Comparison of ENCODE assay signal across 1 cellular context in the genomic region with DNA sequence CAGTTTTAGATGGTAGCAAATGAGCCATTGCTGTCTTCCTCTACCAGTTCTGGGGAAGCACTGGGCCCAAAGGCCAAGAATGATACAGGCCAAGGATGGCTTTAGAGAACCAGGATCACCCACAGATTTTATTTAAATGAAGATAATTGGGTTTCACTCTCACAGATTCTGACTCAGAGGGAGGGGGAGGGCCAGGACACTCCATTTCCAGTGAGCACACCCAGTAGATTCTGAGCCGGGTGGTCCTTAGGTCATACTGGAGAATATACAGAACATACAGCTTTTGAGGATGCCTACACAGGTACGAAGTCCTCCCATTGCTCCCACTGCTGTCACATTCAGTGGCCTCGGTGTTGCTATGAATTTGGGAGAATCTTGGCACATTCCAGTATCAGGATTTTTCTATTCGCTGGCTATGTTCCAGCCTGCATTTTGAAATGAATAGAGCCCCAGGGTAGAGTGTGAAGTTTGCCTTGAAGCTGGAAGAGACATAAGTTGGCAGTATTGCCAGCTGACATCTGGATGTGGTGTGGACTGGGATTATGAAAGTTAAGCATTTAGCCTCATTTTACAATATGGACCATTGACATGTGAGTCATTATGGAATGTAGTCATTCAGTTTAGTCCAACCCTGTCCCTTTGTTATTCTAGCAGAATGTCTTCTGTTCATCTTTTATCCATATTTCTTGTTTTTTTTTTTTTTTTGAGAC.
TF ChIP-seq lines count a peak whose summit lies in the region.

No MANE protein-coding gene starts in this region.

TF ChIP-seq in HepG2, 621 proteins besides CTCF, POLR2A, EP300 and RAD21:
- TF ChIP-seq, protein P1, sequence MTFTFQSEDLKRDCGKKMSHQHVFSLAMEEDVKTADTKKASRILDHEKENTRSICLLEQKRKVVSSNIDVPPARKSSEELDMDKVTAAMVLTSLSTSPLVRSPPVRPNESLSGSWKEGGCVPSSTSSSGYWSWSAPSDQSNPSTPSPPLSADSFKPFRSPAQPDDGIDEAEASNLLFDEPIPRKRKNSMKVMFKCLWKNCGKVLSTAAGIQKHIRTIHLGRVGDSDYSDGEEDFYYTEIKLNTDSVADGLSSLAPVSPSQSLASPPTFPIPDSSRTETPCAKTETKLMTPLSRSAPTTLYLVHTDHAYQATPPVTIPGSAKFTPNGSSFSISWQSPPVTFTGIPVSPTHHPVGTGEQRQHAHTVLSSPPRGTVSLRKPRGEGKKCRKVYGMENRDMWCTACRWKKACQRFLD (CRISPR knock-in tag; IDR thresholded peaks at IDR 0.05; ENCODE audit: borderline replicate concordance): no peak
- no peak for TF ChIP-seq SIN3B (IDR thresholded peaks at IDR 0.05; ENCODE audit: low read length)
- TF ChIP-seq SNAPC5 (CRISPR knock-in tag; IDR thresholded peaks at IDR 0.05; ENCODE audit: borderline replicate concordance): no peak
- TF ChIP-seq SP5 (CRISPR knock-in tag; IDR thresholded peaks at IDR 0.05; ENCODE audit: borderline replicate concordance, low read depth): no peak
- no peak for TF ChIP-seq ZMYM4 (CRISPR knock-in tag; IDR thresholded peaks at IDR 0.05)
- TF ChIP-seq ZHX1 (CRISPR knock-in tag; IDR thresholded peaks at IDR 0.05; ENCODE audit: low read depth): no peak
- no peak for TF ChIP-seq ZNF24 (IDR thresholded peaks at IDR 0.05)
- no peak for TF ChIP-seq RNF2 (conservative IDR thresholded peaks at IDR 0.05; ENCODE audit: low read depth)
- no peak for TF ChIP-seq ZNF274 (CRISPR knock-in tag; IDR thresholded peaks at IDR 0.05)
- TF ChIP-seq MIXL1 (CRISPR knock-in tag; IDR thresholded peaks at IDR 0.05): no peak
- no peak for TF ChIP-seq ZC3H4 (CRISPR knock-in tag; IDR thresholded peaks at IDR 0.05; ENCODE audit: borderline replicate concordance)
- no peak for TF ChIP-seq POGZ (CRISPR knock-in tag; IDR thresholded peaks at IDR 0.05)
- no peak for TF ChIP-seq EED (CRISPR knock-in tag; IDR thresholded peaks at IDR 0.05)
- no peak for TF ChIP-seq HES4 (CRISPR knock-in tag; IDR thresholded peaks at IDR 0.05; ENCODE audit: borderline replicate concordance)
- TF ChIP-seq SNAI1 (CRISPR knock-in tag; IDR thresholded peaks at IDR 0.05; ENCODE audit: borderline replicate concordance): no peak
- TF ChIP-seq TIGD3 (CRISPR knock-in tag; IDR thresholded peaks at IDR 0.05; ENCODE audit: borderline replicate concordance): no peak
- no peak for TF ChIP-seq MYPOP (CRISPR knock-in tag; IDR thresholded peaks at IDR 0.05)
